ENCODE assay signal across 12 cellular contexts in genomic region chr2:38741542-38741852, GRCh38. TPM values are rescaled to one million over a fixed set of nuclear protein-coding genes. Genes with fewer than 3 reads are reported as not detected.
A peak's percentile ranks its signal among the peaks of the same experiment; 100 is the strongest.
DNase-seq lines count a peak whose midpoint lies in the region; ATAC-seq and TF ChIP-seq lines count a peak whose summit lies in the region.
"Had no signal": no experiment of that assay in that cellular context is flagged by ENCODE, and none has a peak within 500 bp of the region (broad histone marks: within the 10 kb centered on the region; RNA-seq: fewer than 3 reads in every experiment).

No MANE protein-coding gene starts in this region.

- no peak for TF ChIP-seq POLR2A in heart left ventricle (IDR thresholded peaks at IDR 0.05)

- H3K4me3 ChIP-seq in cardiac muscle cell, result no peak overlapping the region
- no peak overlapping the region for H3K4me3 ChIP-seq in heart left ventricle
- H3K4me3 ChIP-seq in colonic mucosa, result peak overlapping the region; percentile 8

- H3K27ac ChIP-seq in cardiac muscle cell, result peak overlapping the region; percentile 34
- peak overlapping the region in 3 of 12 donors; percentile 4 to 75 (median 9) for H3K27ac ChIP-seq in heart left ventricle
- H3K27ac ChIP-seq in colonic mucosa, result peak overlapping the region; percentile 88
- H3K27ac ChIP-seq: foreskin keratinocyte had no signal

- H3K4me1 Mint-ChIP-seq in stimulated activated naive B cell treated with anti-CD40 and anti-IgM and Interleukin-4, amounts not matched to agents 10 μg/mL and 1 μg/mL and 100 μg/mL, for 72 hours, result peaks cover 11 to 26% of the 10 kb centered on the region in 2 donors

- no peaks in the 10 kb centered on the region for H3K27me3 Mint-ChIP-seq in stimulated activated naive B cell treated with anti-CD40 and anti-IgM and Interleukin-4, amounts not matched to agents 10 μg/mL and 1 μg/mL and 100 μg/mL, for 72 hours

- no peaks in the 10 kb centered on the region for H3K9me3 ChIP-seq in cardiac muscle cell (ENCODE audit: low read depth)
- H3K9me3 ChIP-seq in heart left ventricle, result peaks cover 0 to 5% (median 0%) of the 10 kb centered on the region in 12 donors
- no peaks in the 10 kb centered on the region for H3K9me3 ChIP-seq in colonic mucosa

- peak overlapping the region in 1 of 2 donors; percentile 36 for H3K9ac ChIP-seq in colonic mucosa (ENCODE audit: low read depth in 2 of 2, low read length in 2 of 2)

- ATAC-seq in heart left ventricle, result no peak
- peak in 1 of 2 donors; percentile 15 for ATAC-seq in stimulated activated naive B cell treated with anti-CD40 and anti-IgM and Interleukin-4, amounts not matched to agents 10 μg/mL and 1 μg/mL and 100 μg/mL, for 72 hours (replicated peaks)

- H3K9me3 Mint-ChIP-seq in stimulated activated naive B cell treated with anti-CD40 and anti-IgM and Interleukin-4, amounts not matched to agents 10 μg/mL and 1 μg/mL and 100 μg/mL, for 72 hours, result no peaks in the 10 kb centered on the region

- H3K36me3 Mint-ChIP-seq in stimulated activated naive B cell treated with anti-CD40 and anti-IgM and Interleukin-4, amounts not matched to agents 10 μg/mL and 1 μg/mL and 100 μg/mL, for 72 hours, result peaks cover 39 to 58% of the 10 kb centered on the region in 2 donors

- H3K4me3 Mint-ChIP-seq in stimulated activated naive B cell treated with anti-CD40 and anti-IgM and Interleukin-4, amounts not matched to agents 10 μg/mL and 1 μg/mL and 100 μg/mL, for 72 hours, result no peak overlapping the region

- peak overlapping the region; percentile 37 for H3K27ac Mint-ChIP-seq in stimulated activated naive B cell treated with anti-CD40 and anti-IgM and Interleukin-4, amounts not matched to agents 10 μg/mL and 1 μg/mL and 100 μg/mL, for 72 hours

- TF ChIP-seq CTCF in cardiac muscle cell (IDR thresholded peaks at IDR 0.05; ENCODE audit: low read depth, low read length) (no peak), heart left ventricle (IDR thresholded peaks at IDR 0.05) (no peak), colonic mucosa (IDR thresholded peaks at IDR 0.05) (no peak)

- intact Hi-C loops in heart left ventricle (cut with DNase I), result loop anchor here in 8 of 10 donors (1.0 to 10.0 kb wide), 7 partner anchors 139 to 424 kb away; partner anchors contain the start of gene HNRNPLL (in 2 of the 8)
- intact Hi-C loops in colonic mucosa (cut with DNase I), result loop anchor here (5.0 kb wide), 1 partner anchor 159 kb away; no protein-coding TSS in a partner anchor

- DNase-seq in cardiac muscle cell (ENCODE audit: low read depth in 1 of 2, low spot score in 1 of 2) (no peak), heart left ventricle (no peak), NAMALWA (ENCODE audit: low spot score) (peak; percentile 50), colonic mucosa (peak; percentile 28), SKM-1 (lab: John Stamatoyannopoulos, UW; ENCODE audit: unreplicated experiment) (no peak), cortex of kidney (lab: John Stamatoyannopoulos, UW) (no peak)
- no peak for DNase-seq in stimulated activated naive B cell treated with anti-CD40 and anti-IgM and Interleukin-4, amounts not matched to agents 10 μg/mL and 1 μg/mL and 100 μg/mL, for 72 hours
- DNase-seq in activated effector memory CD4-positive, alpha-beta T cell treated with Interleukin-2 at 50 U/mL for 16 hours, result no peak
- DNase-seq: foreskin keratinocyte; left ventricle myocardium superior; NCI-H2029; stimulated activated CD4-positive, alpha-beta T cell treated with anti-CD3 and anti-CD28 coated beads, Interleukin-4, amount 100 ng/mL, for 1 hour had no signal

- 85 to 89% (median 87%) methylated on average over 4 of the region's 4 CpGs for WGBS in heart left ventricle, 4 donors

- H3K4me1 ChIP-seq in cardiac muscle cell (ENCODE audit: low read depth) (peaks cover 19% of the 10 kb centered on the region), heart left ventricle (peaks cover 0 to 52% (median 9%) of the 10 kb centered on the region in 12 donors), colonic mucosa (peaks cover 18% of the 10 kb centered on the region)

- H3K36me3 ChIP-seq in cardiac muscle cell (peaks cover 26% of the 10 kb centered on the region), heart left ventricle (peaks cover 0 to 79% (median 61%) of the 10 kb centered on the region in 9 donors), colonic mucosa (no peaks in the 10 kb centered on the region)

- no peaks in the 10 kb centered on the region for H3K27me3 ChIP-seq in cardiac muscle cell
- H3K27me3 ChIP-seq in heart left ventricle, result no peaks in the 10 kb centered on the region
- H3K27me3 ChIP-seq in colonic mucosa, result no peaks in the 10 kb centered on the region
- H3K27me3 ChIP-seq: foreskin keratinocyte had no signal

RNA-seq across cellular contexts. Expression of gene SRSF7, which starts 9.7 kb away (rescaled TPM):
- total RNA-seq in cardiac muscle cell, result 79.6 and 118 TPM in 2 replicates
- 136 and 179 TPM in 2 replicates for polyA plus RNA-seq in cardiac muscle cell
- 10 to 100 TPM; 28.1 to 75.0 (median 43.9) TPM for total RNA-seq in heart left ventricle
- 100 to 1,000 TPM in 1 of 2 donors, 10 to 100 TPM in 1; 42.2 to 101 TPM for polyA plus RNA-seq in heart left ventricle
- 100 to 1,000 TPM; 119 to 157 TPM for total RNA-seq in colonic mucosa

RNA-seq across cellular contexts. Expression of gene GEMIN6, which starts 36.5 kb away (rescaled TPM):
- total RNA-seq in cardiac muscle cell (8.8 and 10.5 TPM in 2 replicates), heart left ventricle (1 to 10 TPM; 4.0 to 9.8 (median 7.2) TPM), colonic mucosa (10 to 100 TPM in 1 of 2 donors, 1 to 10 TPM in 1; 8.8 to 18.7 TPM)
- polyA plus RNA-seq in cardiac muscle cell (18.0 and 18.5 TPM in 2 replicates), heart left ventricle (1 to 10 TPM; 6.8 to 9.0 TPM)

Comparison
In these comparisons a context has a peak if more than half of its experiments do, and no peak if none do; other contexts are left out.
1. DNase-seq: peak in NAMALWA (single experiment) and colonic mucosa (single experiment); none in cardiac muscle cell (0 of 2), heart left ventricle (0 of 5), stimulated activated naive B cell treated with anti-CD40 and anti-IgM and Interleukin-4, amounts not matched to agents 10 μg/mL and 1 μg/mL and 100 μg/mL, for 72 hours (single experiment), SKM-1 (single experiment), activated effector memory CD4-positive, alpha-beta T cell treated with Interleukin-2 at 50 U/mL for 16 hours (single experiment) and cortex of kidney (single experiment).